29 cellular contexts compared by ENCODE assay signal in the genomic region with DNA sequence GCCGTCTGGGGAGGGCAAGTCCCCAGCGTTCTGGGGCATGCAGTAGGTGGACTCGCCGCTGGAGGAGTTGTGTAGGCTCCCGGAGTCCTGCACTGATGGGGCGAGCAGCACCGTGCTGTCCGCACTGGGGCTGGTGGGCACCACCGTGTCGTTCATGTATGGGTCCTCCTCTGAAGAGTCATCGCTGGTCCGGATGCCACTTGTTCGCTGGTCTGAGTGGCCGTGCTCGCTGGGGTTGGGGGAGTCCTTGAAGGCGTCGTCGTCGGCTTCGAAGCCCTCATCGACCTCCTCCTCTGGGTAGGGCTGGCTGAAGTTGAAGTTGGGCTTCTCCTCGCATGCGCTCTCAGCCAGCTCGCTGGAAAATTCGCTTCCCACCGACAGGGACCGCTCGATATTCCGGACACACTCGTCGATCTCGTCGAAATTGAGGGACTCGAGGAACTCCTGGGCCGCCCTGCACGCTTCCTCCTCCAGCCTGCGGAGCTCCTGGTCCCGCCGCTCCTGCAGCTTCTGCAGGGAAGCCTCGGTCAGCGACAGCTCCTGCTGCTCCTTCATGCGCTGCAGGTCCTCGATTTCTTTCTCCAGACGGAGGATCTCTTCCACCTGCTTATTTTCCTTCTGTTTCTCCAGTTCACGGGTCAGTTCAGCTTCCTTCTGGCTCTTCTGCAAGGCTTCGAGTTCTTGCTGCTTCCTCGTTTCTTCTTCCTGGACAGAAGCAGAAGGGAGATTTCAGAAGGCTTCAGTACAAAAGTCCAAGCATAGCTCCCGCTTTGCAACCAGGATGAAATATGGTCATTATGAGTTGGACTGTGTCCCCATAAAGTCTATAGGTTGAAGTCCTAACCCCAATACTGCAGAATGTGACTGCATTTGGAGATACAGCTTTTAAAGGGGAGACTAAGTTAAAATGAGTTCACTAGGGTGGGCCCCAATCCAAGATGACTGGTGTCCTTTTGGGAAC.
A peak's percentile ranks its signal among the peaks of the same experiment; 100 is the strongest.
DNase-seq lines count a peak whose midpoint lies in the region; ATAC-seq, FAIRE-seq and TF ChIP-seq lines count a peak whose summit lies in the region.
"Had no signal": no experiment of that assay in that cellular context is flagged by ENCODE, and none has a peak within 500 bp of the region (broad histone marks: within the 10 kb centered on the region; RNA-seq: fewer than 3 reads in every experiment).

No MANE protein-coding gene starts in this region.

- in situ Hi-C loops in mammary epithelial cell (cut with MboI; ENCODE audit: low sequenced_read_pairs in 2 of 2) = no loop called here

- intact Hi-C loops in A673 (cut with micrococcal nuclease; ENCODE audit: unreplicated experiment) (no loop called here), mammary epithelial cell (cut with micrococcal nuclease) (no loop called here), mucosa of descending colon (cut with DNase I, micrococcal nuclease) (no loop called here)

- BruUV-seq in A673 (replicated peaks; lab: Mats Ljungman, UMichigan) (TSS peak; percentile 85), mammary epithelial cell (replicated peaks; lab: Mats Ljungman, UMichigan) (TSS peak; percentile 90)

- POLR2A ChIA-PET in A673 (lab: Charles Lee; ENCODE audit: low non-redundant PET) = no interaction called here

- peaks cover 18% of the 10 kb centered on the region for H3K79me2 ChIP-seq in mammary epithelial cell (ENCODE audit: insufficient read depth, low read length)

- no peak overlapping the region for H2AFZ ChIP-seq in mammary epithelial cell (ENCODE audit: low read depth, low read length)

- no peak for TF ChIP-seq CTCF in A673 (conservative IDR thresholded peaks at IDR 0.05; ENCODE audit: low read depth, low read length)
- TF ChIP-seq CTCF in mammary epithelial cell (conservative IDR thresholded peaks at IDR 0.05 in 1 of 2, IDR thresholded peaks at IDR 0.05 in 1 of 2; ENCODE audit: extremely low read depth in 1 of 2, insufficient read depth in 1 of 2, low read depth in 1 of 2, low read length in 2 of 2) = no peak
- TF ChIP-seq CTCF in mucosa of descending colon (IDR thresholded peaks at IDR 0.05) = no peak

- H3K36me3 ChIP-seq in A673 (ENCODE audit: insufficient read depth, low read length, poor library complexity, severe bottlenecking) (peaks cover 89% of the 10 kb centered on the region), HUES48 (ENCODE audit: control insufficient read depth, insufficient read depth, low read length) (peaks cover 91% of the 10 kb centered on the region), mammary epithelial cell (ENCODE audit: insufficient read depth, low read length) (peaks cover 27% of the 10 kb centered on the region), mucosa of descending colon (ENCODE audit: low read depth) (no peaks in the 10 kb centered on the region)
- H3K36me3 ChIP-seq: right atrium auricular region had no signal

- H3K27ac ChIP-seq in A673 (ENCODE audit: low read depth, low read length, poor library complexity, severe bottlenecking) (no peak overlapping the region), HUES48 (ENCODE audit: low read depth, low read length) (peak overlapping the region; percentile 88), mammary epithelial cell (ENCODE audit: insufficient read depth, low read depth, low read length) (no peak overlapping the region)
- H3K27ac ChIP-seq: A549, body of pancreas, right atrium auricular region, SJSA1, spleen had no signal

- no peaks in the 10 kb centered on the region for H3K27me3 ChIP-seq in A673 (replicated peaks; ENCODE audit: insufficient read depth, low read depth, low read length, poor library complexity)
- no peaks in the 10 kb centered on the region for H3K27me3 ChIP-seq in HUES48 (ENCODE audit: control insufficient read depth, insufficient read depth, low read length)
- H3K27me3 ChIP-seq in mammary epithelial cell (ENCODE audit: insufficient read depth, low read length) = no peaks in the 10 kb centered on the region
- H3K27me3 ChIP-seq: body of pancreas, right atrium auricular region, SJSA1, spleen had no signal

- DNase-seq in A673 (ENCODE audit: low spot score) (no peak), mammary epithelial cell (no peak), mucosa of descending colon (no peak), MV-4-11 (lab: John Stamatoyannopoulos, UW) (no peak), RCC 7860 (ENCODE audit: low spot score) (no peak), NCI-H146 treated with DMSO at 0.1 percent for 48 hours (lab: John Stamatoyannopoulos, UW; ENCODE audit: unreplicated experiment) (no peak)
- DNase-seq: activated B cell treated with CpG ODN at 0.5 μM for 24 hours; activated CD4-positive, alpha-beta T cell treated with anti-CD3 and anti-CD28 coated beads, Interleukin-2, amount 10 ng/mL, durations not matched to agents 7 days and 5 days; activated gamma-delta T cell treated with Interleukin-2 at 50 U/mL for 16 hours; activated T-cell treated with anti-CD3 and anti-CD28 coated beads, Interleukin-2, amount 50 U/mL, for 24 hours; body of pancreas; DMS153; HCEC 1CT; kidney glomerular epithelial cell; NCI-H1092; NCI-H1694 treated with DMSO at 0.1 percent for 48 hours; NCI-H446 treated with DMSO at 0.1 percent for 48 hours; NCI-H774; RPMI8226; spleen; stimulated activated CD4-positive, alpha-beta T cell treated with anti-CD3 and anti-CD28 coated beads, Interleukin-2, amount 100 ng/mL, for 24 hours; T1000 had no signal

- CTCF ChIA-PET in A673 (lab: Charles Lee) = no interaction called here
- CTCF ChIA-PET in mammary epithelial cell (lab: Charles Lee; ENCODE audit: low non-redundant PET) = no interaction called here

- no peaks in the 10 kb centered on the region for H4K20me1 ChIP-seq in mammary epithelial cell (ENCODE audit: insufficient read depth, low read length)

- ATAC-seq in mucosa of descending colon (peak; percentile 71), GM21717 (IDR thresholded peaks at IDR 0.05; ENCODE audit: unreplicated experiment) (no peak)
- ATAC-seq: body of pancreas, GM12878 had no signal

- H3K4me2 ChIP-seq in mammary epithelial cell (ENCODE audit: insufficient read depth, low read depth, low read length) = no peak overlapping the region
- H3K4me2 ChIP-seq: A549 had no signal

- H3K9ac ChIP-seq in HUES48 (ENCODE audit: low read depth, low read length) = no peak overlapping the region
- no peak overlapping the region for H3K9ac ChIP-seq in mammary epithelial cell (ENCODE audit: insufficient read depth, low read length)

- 98% methylated on average over 31 of the region's 48 CpGs for WGBS in mammary epithelial cell (ENCODE audit: low coverage, missing lambda C conversion rate)

- FAIRE-seq in RCC 7860 (lab: Jason Lieb, UNC) = no peak
- FAIRE-seq: A549, frontal cortex, GM12878 had no signal

- H3K4me1 ChIP-seq in A673 (ENCODE audit: insufficient read depth, low read length, poor library complexity, severe bottlenecking) = no peaks in the 10 kb centered on the region
- H3K4me1 ChIP-seq in HUES48 (ENCODE audit: control insufficient read depth, insufficient read depth, low read length) = peaks cover 25% of the 10 kb centered on the region
- peaks cover under 1% of the 10 kb centered on the region for H3K4me1 ChIP-seq in mammary epithelial cell (ENCODE audit: insufficient read depth, low read length)
- no peaks in the 10 kb centered on the region for H3K4me1 ChIP-seq in mucosa of descending colon (ENCODE audit: low read depth)
- H3K4me1 ChIP-seq: A549, body of pancreas, right atrium auricular region had no signal

- no peaks in the 10 kb centered on the region for H3K9me3 ChIP-seq in A673 (ENCODE audit: low read depth, low read length, poor library complexity, severe bottlenecking)
- H3K9me3 ChIP-seq in HUES48 (ENCODE audit: control insufficient read depth, insufficient read depth, low read length) = no peaks in the 10 kb centered on the region
- no peaks in the 10 kb centered on the region for H3K9me3 ChIP-seq in mammary epithelial cell (replicated peaks; ENCODE audit: insufficient read depth, low read length)
- no peaks in the 10 kb centered on the region for H3K9me3 ChIP-seq in mucosa of descending colon
- H3K9me3 ChIP-seq: A549, body of pancreas, right atrium auricular region, SJSA1, spleen had no signal

- dilution Hi-C loops in mammary epithelial cell (cut with HindIII; ENCODE audit: low sequenced_read_pairs) = no loop called here

- H3K4me3 ChIP-seq in A673 (ENCODE audit: low read depth, low read length, poor library complexity, severe bottlenecking) (no peak overlapping the region), HUES48 (ENCODE audit: low read depth, low read length) (no peak overlapping the region), mammary epithelial cell (replicated peaks in 1 of 3; ENCODE audit: insufficient read depth in 1 of 3, low read depth in 2 of 3, low read length in 3 of 3) (no peak overlapping the region), mucosa of descending colon (no peak overlapping the region)
- H3K4me3 ChIP-seq: A549, body of pancreas, GM12878, right atrium auricular region, SJSA1, spleen had no signal
